1 cellular context compared by ENCODE assay signal in the genomic region with DNA sequence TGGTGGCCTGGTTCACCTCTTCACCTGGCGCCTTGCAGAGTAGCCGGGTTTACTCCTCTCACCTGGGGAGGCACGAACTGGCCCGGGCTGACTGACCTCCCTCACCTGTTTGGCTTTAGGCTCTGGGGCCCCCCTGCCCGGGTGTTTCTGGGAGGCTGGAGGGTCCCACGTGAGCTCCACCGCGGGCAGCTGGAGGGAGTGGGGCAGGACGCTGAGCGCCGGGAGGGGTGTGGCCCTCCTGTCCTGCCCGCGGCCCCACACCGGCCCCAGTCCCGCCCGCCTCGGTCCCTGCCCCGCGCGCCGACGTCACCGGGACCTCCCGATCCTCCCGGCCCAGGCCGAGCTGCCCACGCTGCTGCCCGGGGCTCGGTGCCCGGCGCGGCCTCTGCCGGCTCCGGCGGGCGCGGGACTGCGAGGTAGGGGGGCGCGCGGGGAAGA.
TF ChIP-seq lines count a peak whose summit lies in the region.

A gene with protein sequence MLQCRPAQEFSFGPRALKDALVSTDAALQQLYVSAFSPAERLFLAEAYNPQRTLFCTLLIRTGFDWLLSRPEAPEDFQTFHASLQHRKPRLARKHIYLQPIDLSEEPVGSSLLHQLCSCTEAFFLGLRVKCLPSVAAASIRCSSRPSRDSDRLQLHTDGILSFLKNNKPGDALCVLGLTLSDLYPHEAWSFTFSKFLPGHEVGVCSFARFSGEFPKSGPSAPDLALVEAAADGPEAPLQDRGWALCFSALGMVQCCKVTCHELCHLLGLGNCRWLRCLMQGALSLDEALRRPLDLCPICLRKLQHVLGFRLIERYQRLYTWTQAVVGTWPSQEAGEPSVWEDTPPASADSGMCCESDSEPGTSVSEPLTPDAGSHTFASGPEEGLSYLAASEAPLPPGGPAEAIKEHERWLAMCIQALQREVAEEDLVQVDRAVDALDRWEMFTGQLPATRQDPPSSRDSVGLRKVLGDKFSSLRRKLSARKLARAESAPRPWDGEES (plus strand): TSS at position 322 of the 438 bp plus-strand sequence. CDS start 12,250 bp downstream, outside the sequence.

TF ChIP-seq in A549, 52 proteins besides CTCF, POLR2A, EP300 and RAD21 (continued from another document):
- TF ChIP-seq, protein P1, sequence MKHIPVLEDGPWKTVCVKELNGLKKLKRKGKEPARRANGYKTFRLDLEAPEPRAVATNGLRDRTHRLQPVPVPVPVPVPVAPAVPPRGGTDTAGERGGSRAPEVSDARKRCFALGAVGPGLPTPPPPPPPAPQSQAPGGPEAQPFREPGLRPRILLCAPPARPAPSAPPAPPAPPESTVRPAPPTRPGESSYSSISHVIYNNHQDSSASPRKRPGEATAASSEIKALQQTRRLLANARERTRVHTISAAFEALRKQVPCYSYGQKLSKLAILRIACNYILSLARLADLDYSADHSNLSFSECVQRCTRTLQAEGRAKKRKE (CRISPR knock-in tag; IDR thresholded peaks at IDR 0.05; ENCODE audit: low read depth): no peak
- TF ChIP-seq RNF2 (IDR thresholded peaks at IDR 0.05; ENCODE audit: borderline replicate concordance, low read depth) (no peak), RFX5 (IDR thresholded peaks at IDR 0.05) (no peak), FOSL2 (IDR thresholded peaks at IDR 0.05) (no peak), FOSL2 (CRISPR knock-in tag; IDR thresholded peaks at IDR 0.05) (no peak), ZC3H11A (IDR thresholded peaks at IDR 0.05) (no peak), BHLHE40 (IDR thresholded peaks at IDR 0.05; ENCODE audit: low read depth, low read length) (no peak), ESRRA (IDR thresholded peaks at IDR 0.05; ENCODE audit: borderline replicate concordance, low read length) (no peak)
- TF ChIP-seq, protein P2, sequence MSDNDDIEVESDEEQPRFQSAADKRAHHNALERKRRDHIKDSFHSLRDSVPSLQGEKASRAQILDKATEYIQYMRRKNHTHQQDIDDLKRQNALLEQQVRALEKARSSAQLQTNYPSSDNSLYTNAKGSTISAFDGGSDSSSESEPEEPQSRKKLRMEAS (IDR thresholded peaks at IDR 0.05): no peak
